ENCODE assay signal across 8 cellular contexts in genomic region chr9:99819123-99819483, GRCh38. TPM values are rescaled to one million over a fixed set of nuclear protein-coding genes. Genes with fewer than 3 reads are reported as not detected.
A peak's percentile ranks its signal among the peaks of the same experiment; 100 is the strongest.
DNase-seq lines count a peak whose midpoint lies in the region; ATAC-seq, FAIRE-seq and TF ChIP-seq lines count a peak whose summit lies in the region.

No MANE protein-coding gene starts in this region.

- H3K9ac ChIP-seq in colonic mucosa (ENCODE audit: low read depth in 2 of 2, low read length in 2 of 2): peak overlapping the region; percentile 65 to 91

- H3K9me3 Mint-ChIP-seq in Caco-2 (ENCODE audit: unreplicated experiment): no peaks in the 10 kb centered on the region
- no peaks in the 10 kb centered on the region for H3K9me3 Mint-ChIP-seq in natural killer cell treated with Interleukin-12 subunit alpha and Interleukin-12 subunit beta and Interleukin-15 and Interleukin-18, amount 100 ng/mL, for 72 hours

- TF ChIP-seq CTCF in Caco-2 (IDR thresholded peaks at IDR 0.05; ENCODE audit: insufficient read depth in 1 of 2, low read depth in 1 of 2, low read length in 1 of 2, severe bottlenecking in 1 of 2, unreplicated experiment in 1 of 2): no peak
- no peak for TF ChIP-seq CTCF in colonic mucosa (IDR thresholded peaks at IDR 0.05)
- TF ChIP-seq CTCF in GM13976 (IDR thresholded peaks at IDR 0.05; ENCODE audit: borderline replicate concordance, control extremely low read depth, extremely low read depth, insufficient read depth, missing control alignments): no peak

- BruUV-seq in Caco-2 (replicated peaks; lab: Mats Ljungman, UMichigan): no TSS peak

- peaks cover 7% of the 10 kb centered on the region for H3K4me1 Mint-ChIP-seq in Caco-2 (ENCODE audit: low read depth, unreplicated experiment)
- H3K4me1 Mint-ChIP-seq in natural killer cell treated with Interleukin-12 subunit alpha and Interleukin-12 subunit beta and Interleukin-15 and Interleukin-18, amount 100 ng/mL, for 72 hours (ENCODE audit: low read depth in 2 of 2): peaks cover 43 to 52% of the 10 kb centered on the region in 2 donors

- DNase-seq in Caco-2 (no peak), NAMALWA (ENCODE audit: low spot score) (peak; percentile 94), colonic mucosa (no peak), SW480 (ENCODE audit: low spot score) (no peak), RCC 7860 (ENCODE audit: low spot score) (no peak), GM13976 (ENCODE audit: low spot score) (no peak)
- DNase-seq in natural killer cell treated with Interleukin-12 subunit alpha and Interleukin-12 subunit beta and Interleukin-15 and Interleukin-18, amount 100 ng/mL, for 72 hours (ENCODE audit: low spot score): no peak

- H3K27ac Mint-ChIP-seq in Caco-2 (ENCODE audit: unreplicated experiment): peak overlapping the region; percentile 71
- peak overlapping the region; percentile 89 to 91 for H3K27ac Mint-ChIP-seq in natural killer cell treated with Interleukin-12 subunit alpha and Interleukin-12 subunit beta and Interleukin-15 and Interleukin-18, amount 100 ng/mL, for 72 hours

- peaks cover 15% of the 10 kb centered on the region for H3K36me3 Mint-ChIP-seq in Caco-2 (ENCODE audit: insufficient read depth, unreplicated experiment)
- H3K36me3 Mint-ChIP-seq in natural killer cell treated with Interleukin-12 subunit alpha and Interleukin-12 subunit beta and Interleukin-15 and Interleukin-18, amount 100 ng/mL, for 72 hours: no peaks in the 10 kb centered on the region

- H3K36me3 ChIP-seq in Caco-2 (ENCODE audit: control insufficient read depth, insufficient read depth, low read length): no peaks in the 10 kb centered on the region
- H3K36me3 ChIP-seq in colonic mucosa: no peaks in the 10 kb centered on the region

- H3K4me3 ChIP-seq in Caco-2 (ENCODE audit: low read depth, low read length): peak overlapping the region; percentile 95
- H3K4me3 ChIP-seq in colonic mucosa: peak overlapping the region; percentile 67

- peak overlapping the region; percentile 72 for H3K4me3 Mint-ChIP-seq in Caco-2 (ENCODE audit: unreplicated experiment)
- peak overlapping the region; percentile 94 for H3K4me3 Mint-ChIP-seq in natural killer cell treated with Interleukin-12 subunit alpha and Interleukin-12 subunit beta and Interleukin-15 and Interleukin-18, amount 100 ng/mL, for 72 hours

- peaks cover 3% of the 10 kb centered on the region for H3K27me3 Mint-ChIP-seq in Caco-2 (ENCODE audit: insufficient read depth, unreplicated experiment)
- H3K27me3 Mint-ChIP-seq in natural killer cell treated with Interleukin-12 subunit alpha and Interleukin-12 subunit beta and Interleukin-15 and Interleukin-18, amount 100 ng/mL, for 72 hours: peaks cover 9% of the 10 kb centered on the region in 2 donors

- intact Hi-C loops in Caco-2 (cut with micrococcal nuclease; ENCODE audit: unreplicated experiment): no loop called here
- intact Hi-C loops in colonic mucosa (cut with DNase I): no loop called here

- peak overlapping the region; percentile 88 for H3K27ac ChIP-seq in colonic mucosa

- FAIRE-seq in RCC 7860 (lab: Jason Lieb, UNC): no peak

- H3K27me3 ChIP-seq in Caco-2 (replicated peaks; ENCODE audit: control insufficient read depth, insufficient read depth, low read length): peaks cover 6% of the 10 kb centered on the region
- H3K27me3 ChIP-seq in colonic mucosa: peaks cover 19% of the 10 kb centered on the region

- no peaks in the 10 kb centered on the region for H3K9me3 ChIP-seq in Caco-2
- no peaks in the 10 kb centered on the region for H3K9me3 ChIP-seq in colonic mucosa

- H3K4me1 ChIP-seq in Caco-2: peaks cover 4% of the 10 kb centered on the region; the same call in 1 of the 2 replicates
- peaks cover 3% of the 10 kb centered on the region for H3K4me1 ChIP-seq in colonic mucosa

- no peak for ATAC-seq in natural killer cell treated with Interleukin-12 subunit alpha and Interleukin-12 subunit beta and Interleukin-15 and Interleukin-18, amount 100 ng/mL, for 72 hours
- no peak for ATAC-seq in GM18907 (IDR thresholded peaks at IDR 0.05; ENCODE audit: unreplicated experiment)

- POLR2A ChIA-PET in Caco-2 (lab: Charles Lee): no interaction called here

- in situ Hi-C loops in GM13976 (cut with MboI; ENCODE audit: low sequenced_read_pairs, unreplicated experiment): loop anchor here (10.0 to 25.0 kb wide), 3 partner anchors 393 to 632 kb away; no protein-coding TSS in a partner anchor

- CTCF ChIA-PET in Caco-2 (lab: Charles Lee): no interaction called here

RNA-seq across cellular contexts. Expression of gene NR4A3, which starts 2.6 kb away (rescaled TPM):
- total RNA-seq in Caco-2 (2022) (0.39 and 0.44 TPM in 2 replicates), colonic mucosa (1 to 10 TPM in 1 of 2 donors, under 1 TPM in 1; 0.10 to 3.9 TPM)
- 1 to 10 TPM; 1.3 to 2.4 TPM for total RNA-seq in natural killer cell treated with Interleukin-12 subunit alpha and Interleukin-12 subunit beta and Interleukin-15 and Interleukin-18, amount 100 ng/mL, for 72 hours
